Comparison of ENCODE assay signal across 27 cellular contexts in genomic region chr5:68086443-68086842, GRCh38.
A peak's percentile ranks its signal among the peaks of the same experiment; 100 is the strongest.
DNase-seq lines count a peak whose midpoint lies in the region; ATAC-seq, FAIRE-seq and TF ChIP-seq lines count a peak whose summit lies in the region.
"Had no signal": no experiment of that assay in that cellular context is flagged by ENCODE, and none has a peak within 500 bp of the region (broad histone marks: within the 10 kb centered on the region; RNA-seq: fewer than 3 reads in every experiment).

No MANE protein-coding gene starts in this region.

- no peaks in the 10 kb centered on the region for H3K36me3 ChIP-seq in DOHH2 (ENCODE audit: control insufficient read depth, low read length)
- no peaks in the 10 kb centered on the region for H3K36me3 ChIP-seq in astrocyte (ENCODE audit: insufficient read depth, low read length)
- no peaks in the 10 kb centered on the region for H3K36me3 ChIP-seq in left ventricle myocardium inferior
- H3K36me3 ChIP-seq in sigmoid colon: no peaks in the 10 kb centered on the region
- H3K36me3 ChIP-seq: BLaER1 had no signal

- no peak for TF ChIP-seq EP300 in sigmoid colon (IDR thresholded peaks at IDR 0.05)

- H3K4me1 ChIP-seq in DOHH2 (ENCODE audit: control insufficient read depth, low read length): peaks cover 5% of the 10 kb centered on the region; the same call in 1 of the 2 replicates
- H3K4me1 ChIP-seq in astrocyte (ENCODE audit: insufficient read depth, low read length): peaks cover 12% of the 10 kb centered on the region
- peaks cover 24% of the 10 kb centered on the region for H3K4me1 ChIP-seq in left ventricle myocardium inferior
- peaks cover 0 to 25% (median 20%) of the 10 kb centered on the region in 4 donors for H3K4me1 ChIP-seq in sigmoid colon
- H3K4me1 ChIP-seq: BLaER1 had no signal

- H4K20me1 ChIP-seq in DOHH2 (ENCODE audit: control insufficient read depth, insufficient read depth, low read depth, low read length) (no peaks in the 10 kb centered on the region), astrocyte (ENCODE audit: insufficient read depth, low read length) (no peaks in the 10 kb centered on the region)
- H4K20me1 ChIP-seq: BLaER1 had no signal

- peaks cover 4% of the 10 kb centered on the region for H3K4me1 Mint-ChIP-seq in astrocyte (ENCODE audit: low read depth, unreplicated experiment)
- H3K4me1 Mint-ChIP-seq: activated naive CD8-positive, alpha-beta T cell treated with anti-CD3 and anti-CD28 coated beads, Interleukin-2, amount 10 ng/mL, durations not matched to agents 7 days and 5 days had no signal

- no peak overlapping the region for H3K27ac Mint-ChIP-seq in astrocyte (ENCODE audit: unreplicated experiment)
- H3K27ac Mint-ChIP-seq: activated naive CD8-positive, alpha-beta T cell treated with anti-CD3 and anti-CD28 coated beads, Interleukin-2, amount 10 ng/mL, durations not matched to agents 7 days and 5 days; T-helper 2 cell treated with Interferon-gamma antibody and Interleukin-4, amounts not matched to agents 5 μg/mL and 100 μg/mL, for 36 hours; type B pancreatic cell had no signal

- H3K27me3 Mint-ChIP-seq in astrocyte (ENCODE audit: low read depth, unreplicated experiment): no peaks in the 10 kb centered on the region
- H3K27me3 Mint-ChIP-seq: activated naive CD8-positive, alpha-beta T cell treated with anti-CD3 and anti-CD28 coated beads, Interleukin-2, amount 10 ng/mL, durations not matched to agents 7 days and 5 days had no signal

- no peak for ATAC-seq in GM18873 (IDR thresholded peaks at IDR 0.05; ENCODE audit: low FRiP score, unreplicated experiment)
- ATAC-seq in HG03469 (IDR thresholded peaks at IDR 0.05; ENCODE audit: unreplicated experiment): no peak
- ATAC-seq: HCT116 had no signal

- H3K79me2 ChIP-seq in DOHH2 (ENCODE audit: control insufficient read depth, low read length) (no peaks in the 10 kb centered on the region), astrocyte (ENCODE audit: insufficient read depth, low read length) (no peaks in the 10 kb centered on the region)

- TF ChIP-seq POLR2A in sigmoid colon (IDR thresholded peaks at IDR 0.05): no peak

- no peak overlapping the region for H3K27ac ChIP-seq in DOHH2 (ENCODE audit: low read depth, low read length)
- H3K27ac ChIP-seq in astrocyte (ENCODE audit: low read depth, low read length): no peak overlapping the region
- peak overlapping the region; percentile 36 for H3K27ac ChIP-seq in left ventricle myocardium inferior (replicated peaks)
- H3K27ac ChIP-seq in sigmoid colon: peak overlapping the region in 3 of 4 donors; percentile 15 to 50 (median 22)
- H3K27ac ChIP-seq: BLaER1, KMS-11 had no signal

- H3K4me3 Mint-ChIP-seq in astrocyte (ENCODE audit: unreplicated experiment): no peak overlapping the region
- H3K4me3 Mint-ChIP-seq: activated naive CD8-positive, alpha-beta T cell treated with anti-CD3 and anti-CD28 coated beads, Interleukin-2, amount 10 ng/mL, durations not matched to agents 7 days and 5 days; neural crest cell; T-helper 2 cell treated with Interferon-gamma antibody and Interleukin-4, amounts not matched to agents 5 μg/mL and 100 μg/mL, for 36 hours; type B pancreatic cell had no signal

- DNase-seq in astrocyte (ENCODE audit: low read depth) (no peak), left ventricle myocardium inferior (no peak), sigmoid colon (no peak), COLO829 (ENCODE audit: low spot score) (no peak)
- DNase-seq in effector CD4-positive, alpha-beta T cell: no peak
- DNase-seq: activated CD4-positive, alpha-beta T cell treated with anti-CD3 and anti-CD28 coated beads for 4 hours; activated effector memory CD4-positive, alpha-beta T cell treated with Interleukin-2 at 50 U/mL for 16 hours; activated naive CD8-positive, alpha-beta T cell treated with anti-CD3 and anti-CD28 coated beads, Interleukin-2, amount 10 ng/mL, durations not matched to agents 7 days and 5 days; activated T-cell treated with anti-CD3 and anti-CD28 coated beads for 4 hours; cerebellar nuclear complex; COR-L47; DMS53; GF-D8; kidney glomerular epithelial cell; NCI-H1417 treated with DMSO at 0.1 percent for 48 hours; OCI-M1; small intestine; stimulated activated CD4-positive, alpha-beta T cell treated with anti-CD3 and anti-CD28 coated beads, Interleukin-2, amount 100 ng/mL, for 24 hours had no signal

- no peaks in the 10 kb centered on the region for H3F3A ChIP-seq in DOHH2 (ENCODE audit: control insufficient read depth, insufficient read depth)

- H3K4me3 ChIP-seq in DOHH2 (ENCODE audit: low read length) (no peak overlapping the region), astrocyte (ENCODE audit: insufficient read depth, low read depth, low read length) (no peak overlapping the region), left ventricle myocardium inferior (no peak overlapping the region), sigmoid colon (no peak overlapping the region)
- H3K4me3 ChIP-seq: BLaER1 had no signal

- H2AFZ ChIP-seq in astrocyte (ENCODE audit: low read depth, low read length): peak overlapping the region; percentile 61

- H3K9me3 ChIP-seq in DOHH2 (ENCODE audit: control insufficient read depth, insufficient read depth, low read length) (no peaks in the 10 kb centered on the region), astrocyte (ENCODE audit: insufficient read depth, low read depth, low read length) (peaks cover 6% of the 10 kb centered on the region), left ventricle myocardium inferior (replicated peaks) (peaks cover 9% of the 10 kb centered on the region), sigmoid colon (no peaks in the 10 kb centered on the region)
- H3K9me3 ChIP-seq: BLaER1 had no signal

- H3K9me3 Mint-ChIP-seq in astrocyte (ENCODE audit: unreplicated experiment): peaks cover 2% of the 10 kb centered on the region
- H3K9me3 Mint-ChIP-seq: T-helper 2 cell treated with Interferon-gamma antibody and Interleukin-4, amounts not matched to agents 5 μg/mL and 100 μg/mL, for 36 hours had no signal

- FAIRE-seq in astrocyte (lab: Jason Lieb, UNC): no peak
- FAIRE-seq: small intestine had no signal

- peak overlapping the region; percentile 29; the same call in 1 of the 2 replicates for H3K4me2 ChIP-seq in DOHH2 (ENCODE audit: low read length)
- H3K4me2 ChIP-seq in astrocyte (ENCODE audit: low read length): peak overlapping the region; percentile 7
- H3K4me2 ChIP-seq: BLaER1, KMS-11 had no signal

- no peaks in the 10 kb centered on the region for H3K9me2 ChIP-seq in DOHH2 (replicated peaks; ENCODE audit: control insufficient read depth, low read length)

- no peaks in the 10 kb centered on the region for H3K27me3 ChIP-seq in DOHH2 (ENCODE audit: control insufficient read depth, low read length)
- no peaks in the 10 kb centered on the region for H3K27me3 ChIP-seq in astrocyte (ENCODE audit: insufficient read depth, low read length)
- no peaks in the 10 kb centered on the region for H3K27me3 ChIP-seq in left ventricle myocardium inferior (ENCODE audit: low read depth)
- H3K27me3 ChIP-seq in sigmoid colon: no peaks in the 10 kb centered on the region
- H3K27me3 ChIP-seq: BLaER1 had no signal

- no peak overlapping the region for H3K9ac ChIP-seq in astrocyte (ENCODE audit: low read length)
- H3K9ac ChIP-seq: BLaER1, KMS-11 had no signal

- 88 to 93% methylated on average over 7 of the region's 7 CpGs for whole genome bisulfite sequencing in sigmoid colon, 2 donors

- H3K36me3 Mint-ChIP-seq in astrocyte (ENCODE audit: low read depth, unreplicated experiment): no peaks in the 10 kb centered on the region
- H3K36me3 Mint-ChIP-seq: activated naive CD8-positive, alpha-beta T cell treated with anti-CD3 and anti-CD28 coated beads, Interleukin-2, amount 10 ng/mL, durations not matched to agents 7 days and 5 days had no signal

- intact Hi-C loops in left ventricle myocardium inferior (cut with micrococcal nuclease) (no loop called here), sigmoid colon (cut with DNase I) (no loop called here)

- TF ChIP-seq CTCF in DOHH2 (IDR thresholded peaks at IDR 0.05; ENCODE audit: low read depth, low read length, poor library complexity, severe bottlenecking) (no peak), astrocyte (IDR thresholded peaks at IDR 0.05; ENCODE audit: insufficient read depth, low read depth, low read length) (no peak), left ventricle myocardium inferior (IDR thresholded peaks at IDR 0.05; ENCODE audit: borderline replicate concordance) (no peak), sigmoid colon (IDR thresholded peaks at IDR 0.05) (no peak)

Comparison
In these comparisons a context has a peak if more than half of its experiments do, and no peak if none do; other contexts are left out.
1. H3K27ac ChIP-seq: peak in left ventricle myocardium inferior (single experiment) and sigmoid colon (3 of 4); none in DOHH2 (single experiment) and astrocyte (single experiment).